In the genomic region with DNA sequence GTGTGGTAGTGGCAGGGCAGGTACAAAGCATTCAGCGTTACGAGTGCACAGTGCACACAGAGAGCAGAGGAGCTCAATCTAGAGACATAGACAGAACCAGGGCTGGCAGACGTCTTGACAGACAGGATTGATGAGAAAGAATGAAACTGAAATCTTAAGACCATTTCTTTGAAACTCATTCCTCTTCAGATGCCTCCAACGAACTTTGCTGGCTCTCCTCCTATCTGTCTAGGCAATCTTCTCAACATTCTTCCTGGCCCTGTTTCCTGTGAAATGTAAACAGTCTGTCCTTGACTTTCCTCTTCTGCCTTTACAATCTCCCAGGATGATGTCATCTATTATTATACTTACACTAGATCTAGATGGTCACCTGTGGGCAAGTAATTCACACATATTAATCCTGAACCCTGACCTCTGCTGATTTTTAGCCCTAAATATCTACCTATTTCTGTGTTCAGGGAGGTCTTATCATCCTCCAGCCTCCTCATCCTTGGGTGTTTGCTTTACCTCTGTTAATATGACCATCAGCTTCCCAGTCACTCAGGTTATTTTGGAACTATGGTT, we compare ENCODE assay signal across 9 cellular contexts.
A peak's percentile ranks its signal among the peaks of the same experiment; 100 is the strongest.
DNase-seq lines count a peak whose midpoint lies in the region; ATAC-seq and TF ChIP-seq lines count a peak whose summit lies in the region.
"Had no signal": no experiment of that assay in that cellular context is flagged by ENCODE, and none has a peak within 500 bp of the region (broad histone marks: within the 10 kb centered on the region; RNA-seq: fewer than 3 reads in every experiment).

No MANE protein-coding gene starts in this region.

- H3K4me3 ChIP-seq in KMS-11 (IDR thresholded peaks at IDR 0.05; ENCODE audit: insufficient read depth, low read depth, low read length): no peak overlapping the region

- H2AFZ ChIP-seq in KMS-11 (ENCODE audit: low read depth): peak overlapping the region; percentile 32; the same call in 1 of the 2 replicates

- H3K36me3 ChIP-seq in KMS-11 (ENCODE audit: insufficient read depth): no peaks in the 10 kb centered on the region

- TF ChIP-seq CTCF in KMS-11 (conservative IDR thresholded peaks at IDR 0.05; ENCODE audit: low read depth, low read length): no peak

- DNase-seq in GM19240 (ENCODE audit: insufficient read length, low spot score) (peak; percentile 45), amygdala (lab: John Stamatoyannopoulos, UW) (no peak), NCI-H128 (lab: John Stamatoyannopoulos, UW; ENCODE audit: unreplicated experiment) (no peak), NCI-H1092 (lab: John Stamatoyannopoulos, UW) (no peak)
- DNase-seq in activated naive CD4-positive, alpha-beta T cell treated with anti-CD3 and anti-CD28 coated beads, Interleukin-2, amount 50 U/mL, for 16 hours: peak; percentile 27
- DNase-seq in stimulated activated CD4-positive, alpha-beta T cell treated with anti-CD3 and anti-CD28 coated beads, Interleukin-2, amount 100 ng/mL, for 48 hours: peak; percentile 10 to 11

- no peaks in the 10 kb centered on the region for H4K20me1 ChIP-seq in KMS-11 (ENCODE audit: insufficient read depth)

- H3K9ac ChIP-seq in KMS-11: no peak overlapping the region

- H3K27me3 ChIP-seq in KMS-11 (ENCODE audit: insufficient read depth, low read depth): no peaks in the 10 kb centered on the region

- peaks cover 16% of the 10 kb centered on the region for H3K4me1 ChIP-seq in KMS-11 (ENCODE audit: low read depth, poor library complexity, severe bottlenecking)

- no peaks in the 10 kb centered on the region for H3K79me2 ChIP-seq in KMS-11 (ENCODE audit: insufficient read depth, low read depth)

- no peak overlapping the region for H3K27ac ChIP-seq in KMS-11
- H3K27ac ChIP-seq: HL-60 had no signal

- no peak for ATAC-seq in GM19351 (IDR thresholded peaks at IDR 0.05; ENCODE audit: unreplicated experiment)

- peak overlapping the region; percentile 23; the same call in 1 of the 2 replicates for H3K4me2 ChIP-seq in KMS-11

Comparison
In these comparisons a context has a peak if more than half of its experiments do, and no peak if none do; other contexts are left out.
1. DNase-seq: peak in GM19240 (single experiment), activated naive CD4-positive, alpha-beta T cell treated with anti-CD3 and anti-CD28 coated beads, Interleukin-2, amount 50 U/mL, for 16 hours (single experiment) and stimulated activated CD4-positive, alpha-beta T cell treated with anti-CD3 and anti-CD28 coated beads, Interleukin-2, amount 100 ng/mL, for 48 hours (2 of 2); none in amygdala (0 of 56), NCI-H128 (single experiment) and NCI-H1092 (single experiment).